In genomic region chr5:159209438-159210305, GRCh38 we compare ENCODE assay signal across 1 cellular context.
TF ChIP-seq lines count a peak whose summit lies in the region.

TSS of gene RNF145 (minus strand) at chr5:159209553. CDS start at chr5:159203617, 5,936 bp downstream.

TF ChIP-seq in K562, 482 proteins besides CTCF, POLR2A, EP300 and RAD21 (continued from another document and continues in another):
- TF ChIP-seq ZNF3 (CRISPR knock-in tag; IDR thresholded peaks at IDR 0.05), result no peak
- TF ChIP-seq MEIS2 (IDR thresholded peaks at IDR 0.05; ENCODE audit: partially characterized antibody), result peak; percentile 71
- TF ChIP-seq NR4A1 (CRISPR knock-in tag; IDR thresholded peaks at IDR 0.05), result 0 out of 2 replicates have a peak, but pooled peaks have one; percentile 31
- peak; percentile 72; the same call in 1 of the 2 replicates for TF ChIP-seq NR4A1 (tag; IDR thresholded peaks at IDR 0.05)
- TF ChIP-seq GTF2E2 (tag; IDR thresholded peaks at IDR 0.05), result peak; percentile 68; the same call in 1 of the 2 replicates
- peak; percentile 73; the same call in 1 of the 2 replicates for TF ChIP-seq PHF8 (IDR thresholded peaks at IDR 0.05; ENCODE audit: borderline replicate concordance, low read length)
- TF ChIP-seq HDAC6 (IDR thresholded peaks at IDR 0.05; ENCODE audit: low read depth, low read length), result no peak
- TF ChIP-seq POLR2H (tag; IDR thresholded peaks at IDR 0.05; ENCODE audit: low read depth), result peak; percentile 23; the same call in 1 of the 2 replicates
- peak; percentile 98 for TF ChIP-seq EGR1 (conservative IDR thresholded peaks at IDR 0.05)
- TF ChIP-seq FOSL1 (tag; conservative IDR thresholded peaks at IDR 0.05), result peak; percentile 57
- peak in 1 of 2 experiments; percentile 61; a peak in 1 of 4 replicates for TF ChIP-seq NONO (IDR thresholded peaks at IDR 0.05; ENCODE audit: low read depth in 2 of 2, low read length in 1 of 2)
- TF ChIP-seq E2F6 (IDR thresholded peaks at IDR 0.05; ENCODE audit: borderline replicate concordance in 1 of 2, extremely low read depth in 1 of 2, insufficient read depth in 1 of 2, insufficient read length in 1 of 2, low read depth in 1 of 2, low read length in 1 of 2, poor library complexity in 1 of 2, severe bottlenecking in 1 of 2), result peak; percentile 71 to 93
- no peak for TF ChIP-seq KDM4B (IDR thresholded peaks at IDR 0.05; ENCODE audit: borderline replicate concordance in 2 of 2, low read depth in 1 of 2)
- peak; percentile 88 for TF ChIP-seq POLR2AphosphoS5 (IDR thresholded peaks at IDR 0.05; ENCODE audit: control insufficient read depth, insufficient read depth, low read depth, low read length)
- no peak for TF ChIP-seq HDAC3 (IDR thresholded peaks at IDR 0.05; ENCODE audit: borderline replicate concordance, partially characterized antibody)
- TF ChIP-seq ZNF512 (tag; IDR thresholded peaks at IDR 0.05), result no peak
- TF ChIP-seq GATAD2A (IDR thresholded peaks at IDR 0.05), result peak; percentile 39; the same call in 1 of the 2 replicates
- TF ChIP-seq PYGO2 (tag; IDR thresholded peaks at IDR 0.05), result peak; percentile 55; the same call in 1 of the 2 replicates
- TF ChIP-seq NCOR1 (IDR thresholded peaks at IDR 0.05), result peak; percentile 42
- peak; percentile 94 for TF ChIP-seq MGA (IDR thresholded peaks at IDR 0.05)
- TF ChIP-seq MAZ (CRISPR knock-in tag; conservative IDR thresholded peaks at IDR 0.05 in 1 of 2, IDR thresholded peaks at IDR 0.05 in 1 of 2), result peak in 1 of 2 experiments; percentile 84; a peak in 2 of 4 replicates
- no peak for TF ChIP-seq ZNF707 (CRISPR knock-in tag; conservative IDR thresholded peaks at IDR 0.05)
- no peak for TF ChIP-seq HINFP (tag; conservative IDR thresholded peaks at IDR 0.05; ENCODE audit: low read depth)
- no peak; the same call in 1 of the 2 replicates for TF ChIP-seq CBFB (CRISPR knock-in tag; IDR thresholded peaks at IDR 0.05)
- peak; percentile 98 for TF ChIP-seq EP400 (IDR thresholded peaks at IDR 0.05)
- peak; percentile 53; the same call in 1 of the 2 replicates for TF ChIP-seq ELF1 (tag; IDR thresholded peaks at IDR 0.05)
- peak; percentile 80 for TF ChIP-seq ZNF395 (CRISPR knock-in tag; IDR thresholded peaks at IDR 0.05)
- peak; percentile 73; the same call in 1 of the 2 replicates for TF ChIP-seq ZBTB2 (IDR thresholded peaks at IDR 0.05)
- no peak for TF ChIP-seq ELK1 (CRISPR knock-in tag; IDR thresholded peaks at IDR 0.05)
- peak; percentile 99 for TF ChIP-seq MYC (IDR thresholded peaks at IDR 0.05; ENCODE audit: low read depth, low read length)
- peak; percentile 92 for TF ChIP-seq MYC (CRISPR knock-in tag; IDR thresholded peaks at IDR 0.05; ENCODE audit: borderline replicate concordance, low read depth)
- TF ChIP-seq CREB3L1 (IDR thresholded peaks at IDR 0.05; ENCODE audit: borderline replicate concordance, low read depth), result peak; percentile 61; the same call in 1 of the 2 replicates
- peak in 1 of 2 experiments; percentile 82; a peak in 1 of 4 replicates for TF ChIP-seq ZNF639 (CRISPR knock-in tag; conservative IDR thresholded peaks at IDR 0.05 in 1 of 2, IDR thresholded peaks at IDR 0.05 in 1 of 2)
- peak; percentile 79 for TF ChIP-seq ZNF24 (IDR thresholded peaks at IDR 0.05)
- TF ChIP-seq ZNF41 (CRISPR knock-in tag; conservative IDR thresholded peaks at IDR 0.05), result no peak
- TF ChIP-seq KLF1 (tag; IDR thresholded peaks at IDR 0.05), result peak; percentile 74; the same call in 1 of the 2 replicates
